In genomic region chr9:92242115-92242778, GRCh38 we compare ENCODE assay signal across 9 cellular contexts. TPM values are rescaled to one million over a fixed set of nuclear protein-coding genes. Genes with fewer than 3 reads are reported as not detected.
A peak's percentile ranks its signal among the peaks of the same experiment; 100 is the strongest.
DNase-seq lines count a peak whose midpoint lies in the region; ATAC-seq and TF ChIP-seq lines count a peak whose summit lies in the region.
"Had no signal": no experiment of that assay in that cellular context is flagged by ENCODE, and none has a peak within 500 bp of the region (broad histone marks: within the 10 kb centered on the region; RNA-seq: fewer than 3 reads in every experiment).

No MANE protein-coding gene starts in this region.

- H3K4me2 ChIP-seq in OCI-LY3 (ENCODE audit: low read length): no peak overlapping the region

- peak overlapping the region; percentile 83 for H3K27ac Mint-ChIP-seq in osteocyte (ENCODE audit: unreplicated experiment)
- no peak overlapping the region for H3K27ac Mint-ChIP-seq in activated naive CD8-positive, alpha-beta T cell treated with anti-CD3 and anti-CD28 coated beads for 36 hours
- H3K27ac Mint-ChIP-seq: mesothelial cell of epicardium had no signal

- no peak overlapping the region for H2AFZ ChIP-seq in OCI-LY3 (ENCODE audit: low read depth, low read length)

- no peak overlapping the region for H3K9ac ChIP-seq in OCI-LY3 (ENCODE audit: low read length)

- H4K20me1 ChIP-seq in OCI-LY3 (ENCODE audit: insufficient read depth, low read length): no peaks in the 10 kb centered on the region; the same call in 1 of the 2 replicates

- no peak overlapping the region for H3K27ac ChIP-seq in OCI-LY3 (ENCODE audit: low read length)
- H3K27ac ChIP-seq in epithelial cell of prostate: peak overlapping the region; percentile 28

- ATAC-seq in GM18519 (IDR thresholded peaks at IDR 0.05; ENCODE audit: low FRiP score, unreplicated experiment): no peak

- DNase-seq in EH (ENCODE audit: low read depth): peak; percentile 68
- no peak for DNase-seq in epithelial cell of prostate (ENCODE audit: low read depth, low spot score)
- DNase-seq in osteocyte (ENCODE audit: extremely low spot score, unreplicated experiment): no peak
- DNase-seq in cerebellum (ENCODE audit: low spot score): no peak
- DNase-seq in HuH-7.5 (ENCODE audit: low spot score): no peak
- DNase-seq in activated naive CD8-positive, alpha-beta T cell treated with anti-CD3 and anti-CD28 coated beads for 36 hours: no peak

- no peaks in the 10 kb centered on the region for H3K27me3 ChIP-seq in OCI-LY3 (ENCODE audit: low read depth, low read length)

- H3K9me3 ChIP-seq in OCI-LY3 (ENCODE audit: insufficient read depth, low read length): no peaks in the 10 kb centered on the region

- H3K36me3 ChIP-seq in OCI-LY3 (replicated peaks; ENCODE audit: low read depth, low read length): peaks cover 82% of the 10 kb centered on the region

- H3K4me3 Mint-ChIP-seq in osteocyte (ENCODE audit: unreplicated experiment): no peak overlapping the region
- no peak overlapping the region for H3K4me3 Mint-ChIP-seq in activated naive CD8-positive, alpha-beta T cell treated with anti-CD3 and anti-CD28 coated beads for 36 hours
- H3K4me3 Mint-ChIP-seq: mesothelial cell of epicardium had no signal

- peak; percentile 18; the same call in 1 of the 2 replicates for TF ChIP-seq CTCF in OCI-LY3 (IDR thresholded peaks at IDR 0.05; ENCODE audit: low read depth, low read length)
- peak; percentile 76 for TF ChIP-seq CTCF in osteocyte (IDR thresholded peaks at IDR 0.05)

- peaks cover 72% of the 10 kb centered on the region for H3K36me3 Mint-ChIP-seq in osteocyte (ENCODE audit: unreplicated experiment)
- peaks cover 66% of the 10 kb centered on the region for H3K36me3 Mint-ChIP-seq in activated naive CD8-positive, alpha-beta T cell treated with anti-CD3 and anti-CD28 coated beads for 36 hours

- H3K9me3 Mint-ChIP-seq in osteocyte (ENCODE audit: unreplicated experiment): no peaks in the 10 kb centered on the region
- no peaks in the 10 kb centered on the region for H3K9me3 Mint-ChIP-seq in activated naive CD8-positive, alpha-beta T cell treated with anti-CD3 and anti-CD28 coated beads for 36 hours
- H3K9me3 Mint-ChIP-seq: mesothelial cell of epicardium had no signal

- peaks cover 48% of the 10 kb centered on the region for H3K4me1 Mint-ChIP-seq in osteocyte (ENCODE audit: unreplicated experiment)
- H3K4me1 Mint-ChIP-seq in activated naive CD8-positive, alpha-beta T cell treated with anti-CD3 and anti-CD28 coated beads for 36 hours: no peaks in the 10 kb centered on the region
- H3K4me1 Mint-ChIP-seq: mesothelial cell of epicardium had no signal

- H3K4me1 ChIP-seq in OCI-LY3 (ENCODE audit: low read length): no peaks in the 10 kb centered on the region

- no peak overlapping the region for H3K4me3 ChIP-seq in OCI-LY3 (ENCODE audit: low read length)

- H3K79me2 ChIP-seq in OCI-LY3 (ENCODE audit: low read length): no peaks in the 10 kb centered on the region

- H3K27me3 Mint-ChIP-seq in osteocyte (ENCODE audit: unreplicated experiment): no peaks in the 10 kb centered on the region
- H3K27me3 Mint-ChIP-seq in activated naive CD8-positive, alpha-beta T cell treated with anti-CD3 and anti-CD28 coated beads for 36 hours: no peaks in the 10 kb centered on the region

RNA-seq across cellular contexts. Expression of gene IARS1, which starts 51.2 kb away (rescaled TPM):
- total RNA-seq in osteocyte: 212 and 231 TPM in 2 replicates
- 135 TPM for total RNA-seq in cerebellum
- total RNA-seq in activated naive CD8-positive, alpha-beta T cell treated with anti-CD3 and anti-CD28 coated beads for 36 hours: 100 to 1,000 TPM; 280 TPM
